In genomic region chr7:140062528-140063299, GRCh38 we compare ENCODE assay signal across 8 cellular contexts. TPM values are rescaled to one million over a fixed set of nuclear protein-coding genes. Genes with fewer than 3 reads are reported as not detected.
DNase-seq lines count a peak whose midpoint lies in the region; ATAC-seq and TF ChIP-seq lines count a peak whose summit lies in the region.

PARP12 (minus strand) TSS chr7:140062951; CDS start chr7:140062847, 104 bp downstream.

- DNase-seq in DMS114 treated with DMSO at 0.1 percent for 48 hours (lab: John Stamatoyannopoulos, UW; ENCODE audit: unreplicated experiment) (peak; percentile 13), HuH-7.5 (ENCODE audit: low spot score) (peak; percentile 62), RPMI7951 (ENCODE audit: low read depth) (peak; percentile 90), foreskin keratinocyte (peak; percentile 50 to 69)
- DNase-seq in activated effector memory CD4-positive, alpha-beta T cell treated with anti-CD3 and anti-CD28 coated beads, Interleukin-2, amount 50 U/mL, for 16 hours = peak; percentile 96

- H3K36me3 ChIP-seq in neuron (ENCODE audit: insufficient read depth, low read length) = no peaks in the 10 kb centered on the region
- peaks cover 0 to 1% (median 0%) of the 10 kb centered on the region in 5 donors for H3K36me3 ChIP-seq in subcutaneous abdominal adipose tissue (ENCODE audit: control insufficient read depth in 5 of 5, insufficient read depth in 5 of 5, low read length in 5 of 5)

- ATAC-seq in GM21526 (IDR thresholded peaks at IDR 0.05; ENCODE audit: low FRiP score, unreplicated experiment) (peak; percentile 90), foreskin keratinocyte (peak; percentile 73)

- peak; percentile 8 for TF ChIP-seq CTCF in foreskin keratinocyte (conservative IDR thresholded peaks at IDR 0.05)

- peak within 1 kb of the TSS; percentile 33 for H3K4me3 ChIP-seq in neuron (ENCODE audit: low read length)
- H3K4me3 ChIP-seq in subcutaneous abdominal adipose tissue (ENCODE audit: low read depth in 1 of 5, low read length in 5 of 5) = peak within 1 kb of the TSS; percentile 72 to 82 (median 81)

- peak within 1 kb of the TSS; percentile 87 for H2AFZ ChIP-seq in neuron (ENCODE audit: low read depth, low read length)

- H3K27ac ChIP-seq in foreskin keratinocyte (peak within 1 kb of the TSS; percentile 93), subcutaneous abdominal adipose tissue (ENCODE audit: low read depth, low read length) (peak within 1 kb of the TSS; percentile 74)

- H3K9me3 ChIP-seq in neuron (ENCODE audit: low read length) = peaks cover 9% of the 10 kb centered on the region
- peaks cover 0 to 18% (median 16%) of the 10 kb centered on the region in 5 donors for H3K9me3 ChIP-seq in subcutaneous abdominal adipose tissue (ENCODE audit: control insufficient read depth in 5 of 5, low read length in 5 of 5)

- H3K4me1 ChIP-seq in foreskin keratinocyte = peaks cover 22% of the 10 kb centered on the region
- no peaks in the 10 kb centered on the region for H3K4me1 ChIP-seq in neuron (ENCODE audit: insufficient read depth, low read length)
- peaks cover 2 to 45% (median 28%) of the 10 kb centered on the region in 5 donors for H3K4me1 ChIP-seq in subcutaneous abdominal adipose tissue (ENCODE audit: control insufficient read depth in 5 of 5, insufficient read depth in 5 of 5, low read length in 5 of 5)

- H3K9ac ChIP-seq in subcutaneous abdominal adipose tissue (ENCODE audit: low read length in 5 of 5) = peak within 1 kb of the TSS; percentile 48 to 83 (median 81)

- no peaks in the 10 kb centered on the region for H3K27me3 ChIP-seq in foreskin keratinocyte
- H3K27me3 ChIP-seq in neuron (ENCODE audit: insufficient read depth, low read length) = peaks cover 24% of the 10 kb centered on the region
- no peaks in the 10 kb centered on the region for H3K27me3 ChIP-seq in subcutaneous abdominal adipose tissue (ENCODE audit: control insufficient read depth in 5 of 5, insufficient read depth in 4 of 5, low read length in 5 of 5)

RNA-seq across cellular contexts. Expression of gene PARP12, which starts in this region (rescaled TPM):
- 20.3 and 23.1 TPM in 2 replicates for total RNA-seq in RPMI7951 (2014; rRNA removed; shearing (Covaris generic))
- total RNA-seq in foreskin keratinocyte = 61.0 and 67.0 TPM in 2 replicates
- polyA plus RNA-seq in foreskin keratinocyte = 37.4 and 41.7 TPM in 2 replicates

Comparison
In these comparisons a context has a peak if more than half of its experiments do, and no peak if none do; other contexts are left out.
1. Peak in every context shown above with its lines: DNase-seq, ATAC-seq, H3K4me3 ChIP-seq and H3K27ac ChIP-seq.
2. DNase-seq: peak in every context shown above with its lines; median percentile 96 in activated effector memory CD4-positive, alpha-beta T cell treated with anti-CD3 and anti-CD28 coated beads, Interleukin-2, amount 50 U/mL, for 16 hours; 90 in RPMI7951; 62 in HuH-7.5; 60 in foreskin keratinocyte; 13 in DMS114 treated with DMSO at 0.1 percent for 48 hours.